20 cellular contexts compared by ENCODE assay signal in genomic region chr3:50660386-50660785, GRCh38. TPM values are rescaled to one million over a fixed set of nuclear protein-coding genes. Genes with fewer than 3 reads are reported as not detected.
"Had no signal": no experiment of that assay in that cellular context is flagged by ENCODE, and none has a peak within 500 bp of the region (broad histone marks: within the 10 kb centered on the region; RNA-seq: fewer than 3 reads in every experiment).

No MANE protein-coding gene starts in this region.

- H3K4me3 ChIP-seq: dorsolateral prefrontal cortex, esophagus muscularis mucosa, right lobe of liver, SJCRH30, thoracic aorta, upper lobe of left lung had no signal

- H3K36me3 ChIP-seq: esophagus muscularis mucosa, right lobe of liver, SJCRH30, thoracic aorta, upper lobe of left lung had no signal

- H3K27me3 Mint-ChIP-seq: stimulated activated memory B cell treated with anti-CD40 and anti-IgM and Interleukin-4, amounts not matched to agents 10 μg/mL and 1 μg/mL and 100 μg/mL, for 72 hours had no signal

- H3K9me3 Mint-ChIP-seq: activated naive CD4-positive, alpha-beta T cell treated with anti-CD3 and anti-CD28 coated beads, Interleukin-2, amount 10 ng/mL, durations not matched to agents 7 days and 5 days; brain; effector memory CD8-positive, alpha-beta T cell; stimulated activated memory B cell treated with anti-CD40 and anti-IgM and Interleukin-4, amounts not matched to agents 10 μg/mL and 1 μg/mL and 100 μg/mL, for 72 hours had no signal

- H3K27ac Mint-ChIP-seq: brain; effector memory CD8-positive, alpha-beta T cell; stimulated activated memory B cell treated with anti-CD40 and anti-IgM and Interleukin-4, amounts not matched to agents 10 μg/mL and 1 μg/mL and 100 μg/mL, for 72 hours had no signal

- H3K9me3 ChIP-seq: esophagus muscularis mucosa, right lobe of liver, SJCRH30, thoracic aorta, upper lobe of left lung had no signal

- H3K27me3 ChIP-seq: dorsolateral prefrontal cortex, esophagus muscularis mucosa, right lobe of liver, SJCRH30, upper lobe of left lung had no signal

- H3K4me1 ChIP-seq: esophagus muscularis mucosa, right lobe of liver, SJCRH30 had no signal

- H3K27ac ChIP-seq: dorsolateral prefrontal cortex, esophagus muscularis mucosa, right lobe of liver, SJCRH30, thoracic aorta, upper lobe of left lung had no signal

- H3K36me3 Mint-ChIP-seq: activated naive CD4-positive, alpha-beta T cell treated with anti-CD3 and anti-CD28 coated beads, Interleukin-2, amount 10 ng/mL, durations not matched to agents 7 days and 5 days; brain; stimulated activated memory B cell treated with anti-CD40 and anti-IgM and Interleukin-4, amounts not matched to agents 10 μg/mL and 1 μg/mL and 100 μg/mL, for 72 hours had no signal

- H3K4me1 Mint-ChIP-seq: brain had no signal

- H3K4me3 Mint-ChIP-seq: activated naive CD4-positive, alpha-beta T cell treated with anti-CD3 and anti-CD28 coated beads, Interleukin-2, amount 10 ng/mL, durations not matched to agents 7 days and 5 days; brain; effector memory CD8-positive, alpha-beta T cell; stimulated activated memory B cell treated with anti-CD40 and anti-IgM and Interleukin-4, amounts not matched to agents 10 μg/mL and 1 μg/mL and 100 μg/mL, for 72 hours had no signal

- DNase-seq: activated CD4-positive, alpha-beta T cell treated with anti-CD3 and anti-CD28 coated beads for 4 hours; activated CD4-positive, alpha-beta T cell treated with anti-CD3 and anti-CD28 coated beads, Interleukin-2, amount 50 U/mL, for 48 hours; activated naive CD4-positive, alpha-beta T cell treated with anti-CD3 and anti-CD28 coated beads, Interleukin-2, amount 10 ng/mL, durations not matched to agents 7 days and 5 days; activated T-cell treated with anti-CD3 and anti-CD28 coated beads, Interleukin-2, amount 50 U/mL, for 1 hour; caudate nucleus; effector memory CD8-positive, alpha-beta T cell; hippocampal formation; occipital lobe; SJCRH30; small intestine; stimulated activated CD4-positive, alpha-beta T cell treated with anti-CD3 and anti-CD28 coated beads, Interleukin-2, amount 100 ng/mL, for 24 hours; T-helper 1 cell had no signal

RNA-seq across cellular contexts. Expression of gene CISH, which starts 48.8 kb away (rescaled TPM):
- polyA plus RNA-seq: neural cell had no signal
